ENCODE assay signal across 8 cellular contexts in the genomic region with DNA sequence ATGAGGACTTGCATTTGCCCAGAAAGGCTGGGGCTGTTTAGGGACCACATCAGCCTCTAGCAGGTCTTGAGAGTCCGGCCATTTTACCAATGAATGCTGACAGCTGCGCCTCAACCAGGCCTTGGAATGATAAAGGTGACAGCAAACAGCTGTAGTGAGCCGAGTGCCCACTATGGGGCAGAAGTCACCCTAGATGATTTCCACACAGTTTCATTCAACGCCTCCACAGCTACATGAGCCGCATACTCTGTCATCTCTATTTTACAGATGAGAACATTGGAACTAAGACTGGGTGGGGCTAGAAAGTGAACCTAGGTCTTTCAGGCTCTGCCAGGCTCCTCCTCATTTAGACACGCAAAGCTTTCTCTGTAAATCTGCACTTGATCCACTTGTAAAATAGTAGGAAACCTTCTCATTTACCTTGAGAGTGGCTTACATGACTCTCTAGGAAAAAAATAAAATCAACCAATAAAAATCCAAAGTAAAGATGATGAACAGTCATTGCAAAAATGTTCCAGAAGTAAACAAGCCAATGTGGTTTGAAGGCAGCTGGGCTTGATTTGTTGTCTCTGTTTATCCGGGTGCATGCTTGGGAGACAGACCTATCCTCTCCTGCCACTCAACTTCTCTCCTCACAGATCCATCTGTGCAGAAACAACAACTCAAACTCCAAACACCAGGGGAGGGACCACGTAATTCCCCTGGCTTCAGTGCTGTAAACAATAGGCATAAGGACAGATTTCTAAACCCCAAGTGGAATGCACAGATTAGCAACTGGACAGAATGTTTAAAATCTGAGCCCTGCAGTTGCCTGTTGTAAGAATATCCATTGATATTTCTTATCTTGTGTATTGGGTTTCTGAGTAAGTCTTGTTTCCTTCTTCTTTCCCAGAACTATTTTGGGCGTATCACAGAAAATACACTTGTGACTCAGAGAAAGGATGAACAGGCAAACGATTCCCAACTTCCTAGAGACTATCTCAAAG. TPM values are rescaled to one million over a fixed set of nuclear protein-coding genes. Genes with fewer than 3 reads are reported as not detected.
DNase-seq lines count a peak whose midpoint lies in the region; ATAC-seq and TF ChIP-seq lines count a peak whose summit lies in the region.

No MANE protein-coding gene starts in this region.

- no peak overlapping the region for H3K4me3 ChIP-seq in AG09309 (ENCODE audit: control insufficient read depth, low read depth, low read length)

- H3K27me3 Mint-ChIP-seq in T-helper 2 cell treated with Interferon-gamma antibody and Interleukin-4, amounts not matched to agents 5 μg/mL and 100 μg/mL, for 36 hours (ENCODE audit: low read depth): no peaks in the 10 kb centered on the region

- peaks cover 9% of the 10 kb centered on the region for H3K4me1 Mint-ChIP-seq in T-helper 2 cell treated with Interferon-gamma antibody and Interleukin-4, amounts not matched to agents 5 μg/mL and 100 μg/mL, for 36 hours (ENCODE audit: low read depth)

- no peak overlapping the region for H3K27ac Mint-ChIP-seq in T-helper 2 cell treated with Interferon-gamma antibody and Interleukin-4, amounts not matched to agents 5 μg/mL and 100 μg/mL, for 36 hours

- no peak overlapping the region for H3K4me3 Mint-ChIP-seq in T-helper 2 cell treated with Interferon-gamma antibody and Interleukin-4, amounts not matched to agents 5 μg/mL and 100 μg/mL, for 36 hours

- H3K9me3 Mint-ChIP-seq in T-helper 2 cell treated with Interferon-gamma antibody and Interleukin-4, amounts not matched to agents 5 μg/mL and 100 μg/mL, for 36 hours: no peaks in the 10 kb centered on the region

- DNase-seq in AG09309 (ENCODE audit: low read depth) (peak; percentile 28), MV-4-11 (lab: John Stamatoyannopoulos, UW) (peak; percentile 57), left lobe of liver (ENCODE audit: low spot score) (no peak)
- peak; percentile 32 for DNase-seq in T-helper 2 cell treated with Interferon-gamma antibody and Interleukin-4, amounts not matched to agents 5 μg/mL and 100 μg/mL, for 36 hours (ENCODE audit: low spot score)
- peak; percentile 7 for DNase-seq in central memory CD4-positive, alpha-beta T cell
- peak; percentile 35 for DNase-seq in stimulated activated CD4-positive, alpha-beta T cell treated with anti-CD3 and anti-CD28 coated beads, Interleukin-4, amount 100 ng/mL, for 1 hour

- H3K36me3 Mint-ChIP-seq in T-helper 2 cell treated with Interferon-gamma antibody and Interleukin-4, amounts not matched to agents 5 μg/mL and 100 μg/mL, for 36 hours (ENCODE audit: low read depth): peaks cover 15% of the 10 kb centered on the region

- TF ChIP-seq CTCF in AG09309 (IDR thresholded peaks at IDR 0.05; ENCODE audit: control insufficient read depth, insufficient read depth, low read depth, low read length, missing control alignments): peak; percentile 61

- peak; percentile 74 for ATAC-seq in GM18511 (IDR thresholded peaks at IDR 0.05; ENCODE audit: unreplicated experiment)
- ATAC-seq in left lobe of liver: peak; percentile 72
- ATAC-seq in GM21825 (IDR thresholded peaks at IDR 0.05; ENCODE audit: unreplicated experiment): no peak

RNA-seq across cellular contexts. Expression of gene LDHAL6B, which starts 31.5 kb away (rescaled TPM):
- not detected for total RNA-seq in left lobe of liver
